ENCODE assay signal across 30 cellular contexts in the genomic region with DNA sequence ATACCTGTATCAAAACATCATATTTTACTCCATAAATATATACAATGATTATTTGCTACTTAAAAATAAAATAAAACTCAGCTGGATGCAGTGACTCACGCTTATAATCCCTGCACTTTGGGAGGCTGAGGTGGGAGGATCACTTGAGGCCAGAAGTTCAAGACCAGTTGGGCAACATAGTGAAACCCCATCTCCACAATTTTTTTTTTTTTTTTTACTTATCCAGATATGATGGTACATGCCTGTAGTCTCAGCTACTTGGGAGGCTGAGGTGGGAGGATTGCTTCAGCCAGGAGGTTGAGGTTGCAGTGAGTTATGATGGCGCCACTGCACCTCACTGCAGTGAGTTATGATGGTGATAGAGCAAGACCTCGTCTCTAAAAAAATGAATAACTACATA. TPM values are rescaled to one million over a fixed set of nuclear protein-coding genes. Genes with fewer than 3 reads are reported as not detected.
"Had no signal": no experiment of that assay in that cellular context is flagged by ENCODE, and none has a peak within 500 bp of the region (broad histone marks: within the 10 kb centered on the region; RNA-seq: fewer than 3 reads in every experiment).

No MANE protein-coding gene starts in this region.

- H3K27me3 ChIP-seq: pancreas, right atrium auricular region, thyroid gland, upper lobe of right lung had no signal

- H3K27me3 Mint-ChIP-seq: activated CD4-positive, alpha-beta memory T cell treated with anti-CD3 and anti-CD28 coated beads, Interleukin-2, amount 10 ng/mL, durations not matched to agents 7 days and 5 days; activated CD4-positive, alpha-beta T cell treated with anti-CD3 and anti-CD28 coated beads, Interleukin-2, amount 10 ng/mL, durations not matched to agents 7 days and 5 days; activated T-cell treated with anti-CD3 and anti-CD28 coated beads, Interleukin-2, amount 50 U/mL, for 24 hours; central memory CD8-positive, alpha-beta T cell; naive B cell; stimulated activated memory B cell treated with anti-CD40 and anti-IgM and Interleukin-4, amounts not matched to agents 10 μg/mL and 1 μg/mL and 100 μg/mL, for 72 hours; T-helper 17 cell had no signal

- H3K4me1 ChIP-seq: upper lobe of right lung had no signal

- DNase-seq: activated CD4-positive, alpha-beta memory T cell treated with anti-CD3 and anti-CD28 coated beads, Interleukin-2, amount 10 ng/mL, durations not matched to agents 7 days and 5 days; activated CD4-positive, alpha-beta T cell treated with anti-CD3 and anti-CD28 coated beads for 1 hour; activated CD4-positive, alpha-beta T cell treated with anti-CD3 and anti-CD28 coated beads, Interleukin-2, amount 10 ng/mL, durations not matched to agents 7 days and 5 days; activated CD8-positive, alpha-beta memory T cell treated with anti-CD3 and anti-CD28 coated beads, Interleukin-2, amount 50 U/mL, for 48 hours; activated naive CD4-positive, alpha-beta T cell; activated T-cell treated with anti-CD3 and anti-CD28 coated beads, Interleukin-2, amount 50 U/mL, for 24 hours; anterior cingulate cortex; dermis blood vessel endothelial cell; effector CD4-positive, alpha-beta T cell; kidney; left colon; mammary epithelial cell; naive B cell; pancreas; stimulated activated CD4-positive, alpha-beta T cell treated with anti-CD3 and anti-CD28 coated beads, Interleukin-1b, Interleukin-23, amount 100 ng/mL, for 48 hours; stimulated activated CD4-positive, alpha-beta T cell treated with anti-CD3 and anti-CD28 coated beads, Interleukin-4, amount 100 ng/mL, for 4 hours; stimulated activated CD8-positive, alpha-beta memory T cell treated with anti-CD3 and anti-CD28 coated beads, Interleukin-4, amount 100 ng/mL, for 48 hours; stomach; T-helper 17 cell; thyroid gland; upper lobe of right lung had no signal

- H3K27ac ChIP-seq: gastroesophageal sphincter, hepatocyte, pancreas, right atrium auricular region, stomach, thyroid gland, upper lobe of right lung had no signal

- H3K4me3 ChIP-seq: gastroesophageal sphincter, hepatocyte, pancreas, right atrium auricular region, smooth muscle cell, stomach, thyroid gland, upper lobe of right lung had no signal

- H3K4me3 Mint-ChIP-seq: activated CD4-positive, alpha-beta memory T cell treated with anti-CD3 and anti-CD28 coated beads, Interleukin-2, amount 10 ng/mL, durations not matched to agents 7 days and 5 days; activated CD4-positive, alpha-beta T cell treated with anti-CD3 and anti-CD28 coated beads, Interleukin-2, amount 10 ng/mL, durations not matched to agents 7 days and 5 days; activated T-cell treated with anti-CD3 and anti-CD28 coated beads, Interleukin-2, amount 50 U/mL, for 24 hours; central memory CD8-positive, alpha-beta T cell; mesothelial cell of epicardium; stimulated activated memory B cell treated with anti-CD40 and anti-IgM and Interleukin-4, amounts not matched to agents 10 μg/mL and 1 μg/mL and 100 μg/mL, for 72 hours; T-helper 17 cell; WTC11 had no signal

- ATAC-seq: activated naive CD4-positive, alpha-beta T cell treated with anti-CD3 and anti-CD28 coated beads, Interleukin-2, amount 50 U/mL, for 72 hours; gastroesophageal sphincter; left colon; pancreas; stimulated activated memory B cell treated with anti-CD40 and anti-IgM and Interleukin-4, amounts not matched to agents 10 μg/mL and 1 μg/mL and 100 μg/mL, for 72 hours; T-helper 17 cell; upper lobe of right lung; WTC11 had no signal

- H3K79me2 ChIP-seq: hepatocyte had no signal

- H3K36me3 ChIP-seq: gastroesophageal sphincter, pancreas, right atrium auricular region, stomach, thyroid gland, upper lobe of right lung had no signal

- H2AFZ ChIP-seq: hepatocyte had no signal

- H3K9me3 ChIP-seq: gastroesophageal sphincter, pancreas, right atrium auricular region, stomach, thyroid gland, upper lobe of right lung had no signal

- H3K36me3 Mint-ChIP-seq: mesothelial cell of epicardium, WTC11 had no signal

- H3K4me2 ChIP-seq: hepatocyte had no signal

- H3K9me3 Mint-ChIP-seq: activated CD4-positive, alpha-beta memory T cell treated with anti-CD3 and anti-CD28 coated beads, Interleukin-2, amount 10 ng/mL, durations not matched to agents 7 days and 5 days; activated CD4-positive, alpha-beta T cell treated with anti-CD3 and anti-CD28 coated beads, Interleukin-2, amount 10 ng/mL, durations not matched to agents 7 days and 5 days; activated naive CD4-positive, alpha-beta T cell treated with anti-CD3 and anti-CD28 coated beads, Interleukin-2, amount 50 U/mL, for 72 hours; activated T-cell treated with anti-CD3 and anti-CD28 coated beads, Interleukin-2, amount 50 U/mL, for 24 hours; central memory CD8-positive, alpha-beta T cell; mesothelial cell of epicardium; naive B cell; stimulated activated memory B cell treated with anti-CD40 and anti-IgM and Interleukin-4, amounts not matched to agents 10 μg/mL and 1 μg/mL and 100 μg/mL, for 72 hours; WTC11 had no signal

- H3K27ac Mint-ChIP-seq: activated CD4-positive, alpha-beta memory T cell treated with anti-CD3 and anti-CD28 coated beads, Interleukin-2, amount 10 ng/mL, durations not matched to agents 7 days and 5 days; activated CD4-positive, alpha-beta T cell treated with anti-CD3 and anti-CD28 coated beads, Interleukin-2, amount 10 ng/mL, durations not matched to agents 7 days and 5 days; mesothelial cell of epicardium; WTC11 had no signal

RNA-seq across cellular contexts. Expression of a gene that starts 22.4 kb away (rescaled TPM):
- total RNA-seq: hepatocyte had no signal
